Comparison of ENCODE assay signal across 8 cellular contexts in genomic region chr5:127517480-127518318, GRCh38. TPM values are rescaled to one million over a fixed set of nuclear protein-coding genes. Genes with fewer than 3 reads are reported as not detected.
DNase-seq lines count a peak whose midpoint lies in the region; ATAC-seq and TF ChIP-seq lines count a peak whose summit lies in the region.

Gene PRRC1, plus strand, starts transcription at chr5:127517640. Its CDS starts 5,840 bp downstream, at chr5:127523480.

- peaks cover 29% of the 10 kb centered on the region for H3K36me3 Mint-ChIP-seq in T-cell

- WGBS in adipose tissue, 3 donors: 0 to 1% (median 1%) methylated on average over 65 to 80 of the region's 80 CpGs
- WGBS in prostate gland: under 1% methylated on average over 59 of the region's 80 CpGs

- no peak for TF ChIP-seq CTCF in GM12875 (IDR thresholded peaks at IDR 0.05; ENCODE audit: borderline replicate concordance, insufficient read depth, low read depth, low read length)
- TF ChIP-seq CTCF in prostate gland (IDR thresholded peaks at IDR 0.05): no peak

- DNase-seq in NCI-H1092 (lab: John Stamatoyannopoulos, UW) (peak; percentile 31), T-cell (peak; percentile 62 to 84 (median 76)), left cardiac atrium (peak; percentile 86), prostate gland (ENCODE audit: low spot score) (peak; percentile 77), ureter (ENCODE audit: low spot score) (peak; percentile 82)

- H3K4me1 Mint-ChIP-seq in T-cell: peaks cover 38 to 42% (median 41%) of the 10 kb centered on the region in 3 donors

- H3K4me1 ChIP-seq in prostate gland (replicated peaks): no peaks in the 10 kb centered on the region

- TF ChIP-seq POLR2A in prostate gland (IDR thresholded peaks at IDR 0.05): peak; percentile 83

- H3K4me3 ChIP-seq in GM12875 (ENCODE audit: low read depth, low read length) (peak within 1 kb of the TSS; percentile 95), prostate gland (peak within 1 kb of the TSS; percentile 46 to 92)

- intact Hi-C loops in left cardiac atrium (cut with DNase I) (no loop called here), prostate gland (cut with DNase I) (no loop called here)

- H3K36me3 ChIP-seq in prostate gland: no peaks in the 10 kb centered on the region

- POLR2A ChIA-PET in T-cell (lab: Charles Lee): no interaction called here

- H3K9me3 ChIP-seq in prostate gland: no peaks in the 10 kb centered on the region

- H3K9me3 Mint-ChIP-seq in T-cell: peaks cover 0 to 15% (median 4%) of the 10 kb centered on the region in 3 donors

- peak within 1 kb of the TSS; percentile 48 to 90 for H3K27ac Mint-ChIP-seq in T-cell

- peaks cover 9 to 10% of the 10 kb centered on the region in 2 donors for H3K27me3 Mint-ChIP-seq in T-cell

- ATAC-seq in HG02610 (IDR thresholded peaks at IDR 0.05; ENCODE audit: unreplicated experiment): peak; percentile 92
- peak; percentile 97 to 99 (median 98) for ATAC-seq in T-cell (replicated peaks in 1 of 4)
- ATAC-seq in left cardiac atrium: peak; percentile 97 to 98

- no peaks in the 10 kb centered on the region for H3K27me3 ChIP-seq in prostate gland (replicated peaks; ENCODE audit: insufficient read depth)

- CTCF ChIA-PET in T-cell (lab: Charles Lee): interaction anchor here (0.6 to 2.0 kb wide), 5 partner anchors 21 to 945 kb away, joined by 3 to 6 read pairs (median 3); no protein-coding TSS in a partner anchor

- H3K27ac ChIP-seq in adipose tissue (ENCODE audit: low read depth, low read length): no peak within 1 kb of the TSS
- peak within 1 kb of the TSS; percentile 52 to 76 for H3K27ac ChIP-seq in prostate gland

- H3K4me3 Mint-ChIP-seq in T-cell: peak within 1 kb of the TSS; percentile 83 to 85 (median 84)

RNA-seq across cellular contexts. Expression of gene PRRC1, which starts in this region (rescaled TPM):
- total RNA-seq in T-cell: 10 to 100 TPM; 38.9 to 51.6 (median 47.7) TPM
- polyA plus RNA-seq in adipose tissue: 10 to 100 TPM; 14.8 to 18.3 (median 17.4) TPM
- 10 to 100 TPM; 28.3 to 41.2 TPM for total RNA-seq in left cardiac atrium
- total RNA-seq in prostate gland: 10 to 100 TPM; 37.0 to 44.0 TPM
- total RNA-seq in ureter: 68.2 TPM

Comparison
In these comparisons a context has a peak if more than half of its experiments do, and no peak if none do; other contexts are left out.
1. DNase-seq: peak in every context shown above with its lines; median percentile 86 in left cardiac atrium; 82 in ureter; 77 in prostate gland; 76 in T-cell; 31 in NCI-H1092.